Comparison of ENCODE assay signal across 15 cellular contexts in the genomic region with DNA sequence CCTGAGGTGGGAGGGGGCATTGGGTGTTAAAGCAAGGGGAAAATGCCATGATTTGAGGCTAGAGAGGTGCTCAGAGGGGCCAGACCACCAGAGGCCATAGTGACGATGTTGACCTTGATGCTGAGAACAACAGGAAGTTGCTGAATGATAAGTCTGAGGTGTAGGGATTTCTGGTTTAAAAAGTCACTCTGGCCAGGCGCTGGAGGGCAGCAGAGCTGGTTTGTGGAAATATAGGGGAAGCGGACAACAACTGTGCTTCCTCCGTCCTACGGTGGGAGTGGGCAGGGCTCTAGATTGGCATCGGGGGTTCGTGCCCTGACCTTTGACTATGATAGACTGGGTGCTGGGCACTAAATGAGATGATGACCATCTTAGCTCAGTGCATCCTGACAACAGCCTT. TPM values are rescaled to one million over a fixed set of nuclear protein-coding genes. Genes with fewer than 3 reads are reported as not detected.
DNase-seq lines count a peak whose midpoint lies in the region; ATAC-seq and TF ChIP-seq lines count a peak whose summit lies in the region.
"Had no signal": no experiment of that assay in that cellular context is flagged by ENCODE, and none has a peak within 500 bp of the region (broad histone marks: within the 10 kb centered on the region; RNA-seq: fewer than 3 reads in every experiment).

No MANE protein-coding gene starts in this region.

- H3K27me3 ChIP-seq in right atrium auricular region (no peaks in the 10 kb centered on the region), vagina (no peaks in the 10 kb centered on the region)

- H3K9me3 ChIP-seq in right atrium auricular region (no peaks in the 10 kb centered on the region), vagina (no peaks in the 10 kb centered on the region)

- H3K4me1 ChIP-seq in right atrium auricular region: peaks cover 0 to 61% of the 10 kb centered on the region in 2 donors
- peaks cover 71% of the 10 kb centered on the region for H3K4me1 ChIP-seq in vagina

- H3K27ac ChIP-seq in right atrium auricular region (peak overlapping the region; percentile 90 to 94), vagina (peak overlapping the region; percentile 98)

- H3K36me3 ChIP-seq in right atrium auricular region (peaks cover 98% of the 10 kb centered on the region), vagina (peaks cover 12 to 95% of the 10 kb centered on the region in 2 donors)

- DNase-seq in Right ventricle myocardium superior: no peak
- DNase-seq in Right ventricle myocardium inferior (ENCODE audit: missing footprints): no peak
- DNase-seq in right atrium auricular region (ENCODE audit: low spot score): peak; percentile 65
- peak; percentile 24 for DNase-seq in pulmonary artery endothelial cell (ENCODE audit: low read depth, low spot score)
- DNase-seq in vagina (ENCODE audit: extremely low spot score in 2 of 2): peak in 1 of 2 donors; percentile 80
- DNase-seq in OCI-M1 (lab: John Stamatoyannopoulos, UW): no peak
- DNase-seq in NCI-H345 (lab: John Stamatoyannopoulos, UW): no peak
- DNase-seq: ACHN; activated B cell treated with CpG ODN at 0.5 μM for 24 hours; activated T-cell treated with anti-CD3 and anti-CD28 coated beads, Interleukin-2, amount 50 U/mL, for 72 hours; DMS79 treated with DMSO at 0.1 percent for 48 hours; NCI-H146; NCI-H526; SHP77 had no signal

- H3K4me3 ChIP-seq in right atrium auricular region: no peak overlapping the region
- no peak overlapping the region for H3K4me3 ChIP-seq in vagina

- intact Hi-C loops in Right ventricle myocardium superior (cut with DNase I): no loop called here
- intact Hi-C loops in Right ventricle myocardium inferior (cut with DNase I): no loop called here
- intact Hi-C loops in vagina (cut with DNase I): no loop called here

- ATAC-seq in Right ventricle myocardium superior (ENCODE audit: poor library complexity) (peak; percentile 1), Right ventricle myocardium inferior (no peak), GM18517 (IDR thresholded peaks at IDR 0.05; ENCODE audit: unreplicated experiment) (no peak)
- ATAC-seq: activated T-cell treated with anti-CD3 and anti-CD28 coated beads, Interleukin-2, amount 50 U/mL, for 72 hours had no signal

- TF ChIP-seq POLR2A in vagina (IDR thresholded peaks at IDR 0.05): no peak

- TF ChIP-seq CTCF in right atrium auricular region (IDR thresholded peaks at IDR 0.05) (no peak), vagina (IDR thresholded peaks at IDR 0.05) (no peak)

RNA-seq across cellular contexts. Expression of a gene that starts 44.7 kb away (rescaled TPM):
- total RNA-seq in Right ventricle myocardium superior (155 TPM), Right ventricle myocardium inferior (194 TPM), right atrium auricular region (100 to 1,000 TPM; 152 to 173 TPM), pulmonary artery endothelial cell (196 and 284 TPM in 2 replicates), vagina (263 TPM)

RNA-seq across cellular contexts. Expression of a gene that starts 57.4 kb away (rescaled TPM):
- total RNA-seq in Right ventricle myocardium superior (837 TPM), Right ventricle myocardium inferior (966 TPM), right atrium auricular region (1,000 to 10,000 TPM; 1,444 to 3,478 TPM), pulmonary artery endothelial cell (395 and 505 TPM in 2 replicates), vagina (2,053 TPM)

Comparison
In these comparisons a context has a peak if more than half of its experiments do, and no peak if none do; other contexts are left out.
1. DNase-seq: peak in right atrium auricular region (single experiment) and pulmonary artery endothelial cell (single experiment); none in Right ventricle myocardium superior (single experiment), Right ventricle myocardium inferior (single experiment), OCI-M1 (single experiment) and NCI-H345 (single experiment).